In genomic region chr12:10211975-10212622, GRCh38 we compare ENCODE assay signal across 8 cellular contexts. TPM values are rescaled to one million over a fixed set of nuclear protein-coding genes. Genes with fewer than 3 reads are reported as not detected.
DNase-seq lines count a peak whose midpoint lies in the region; ATAC-seq and TF ChIP-seq lines count a peak whose summit lies in the region.

No MANE protein-coding gene starts in this region.

- H3K27ac ChIP-seq in angular gyrus (ENCODE audit: low read depth, low read length) (peak overlapping the region; percentile 98), heart right ventricle (peak overlapping the region; percentile 95 to 100 (median 99)), parathyroid adenoma (peak overlapping the region; percentile 99), tibial artery (peak overlapping the region; percentile 100)

- peak overlapping the region; percentile 94 for H3K4me3 Mint-ChIP-seq in T-helper 2 cell treated with Interferon-gamma antibody and Interleukin-4, amounts not matched to agents 5 μg/mL and 100 μg/mL, for 36 hours

- peaks cover 29% of the 10 kb centered on the region for H3K4me1 Mint-ChIP-seq in T-helper 2 cell treated with Interferon-gamma antibody and Interleukin-4, amounts not matched to agents 5 μg/mL and 100 μg/mL, for 36 hours (ENCODE audit: low read depth)

- H3K36me3 Mint-ChIP-seq in T-helper 2 cell treated with Interferon-gamma antibody and Interleukin-4, amounts not matched to agents 5 μg/mL and 100 μg/mL, for 36 hours (ENCODE audit: low read depth), result no peaks in the 10 kb centered on the region

- H3K4me2 ChIP-seq in parathyroid adenoma (ENCODE audit: low read length), result peak overlapping the region; percentile 97

- no peaks in the 10 kb centered on the region for H3K27me3 ChIP-seq in heart right ventricle
- no peaks in the 10 kb centered on the region for H3K27me3 ChIP-seq in parathyroid adenoma (ENCODE audit: control insufficient read depth, insufficient read depth, low read length)
- H3K27me3 ChIP-seq in tibial artery, result no peaks in the 10 kb centered on the region

- H3K4me3 ChIP-seq in HFF-Myc (replicated peaks; ENCODE audit: low read depth, low read length), result peak overlapping the region; percentile 74
- peak overlapping the region in 9 of 10 donors; percentile 80 to 93 (median 84) for H3K4me3 ChIP-seq in heart right ventricle
- H3K4me3 ChIP-seq in parathyroid adenoma (ENCODE audit: low read depth, low read length), result peak overlapping the region; percentile 83
- peak overlapping the region; percentile 93 for H3K4me3 ChIP-seq in tibial artery

- H3K27me3 Mint-ChIP-seq in T-helper 2 cell treated with Interferon-gamma antibody and Interleukin-4, amounts not matched to agents 5 μg/mL and 100 μg/mL, for 36 hours (ENCODE audit: low read depth), result peaks cover 19% of the 10 kb centered on the region

- ATAC-seq in heart right ventricle, result peak; percentile 92 to 98 (median 94)

- no peaks in the 10 kb centered on the region for H3K9me3 Mint-ChIP-seq in T-helper 2 cell treated with Interferon-gamma antibody and Interleukin-4, amounts not matched to agents 5 μg/mL and 100 μg/mL, for 36 hours

- H3K9ac ChIP-seq in parathyroid adenoma, result peak overlapping the region; percentile 97

- H3K27ac Mint-ChIP-seq in T-helper 2 cell treated with Interferon-gamma antibody and Interleukin-4, amounts not matched to agents 5 μg/mL and 100 μg/mL, for 36 hours, result peak overlapping the region; percentile 95

- intact Hi-C loops in heart right ventricle (cut with DNase I) (loop anchor here in 5 of 10 donors (2.0 to 10.0 kb wide), 4 partner anchors 150 to 513 kb away; partner anchors contain the start of gene YBX3 (in 5 of the 5)), tibial artery (cut with DNase I; ENCODE audit: low total_unique reads) (loop anchor here (5.0 to 10.0 kb wide), 3 partner anchors 153 to 1517 kb away; partner anchors contain the start of genes RIMKLB and YBX3)

- peak; percentile 72 for DNase-seq in DMS79 treated with DMSO at 0.1 percent for 48 hours (lab: John Stamatoyannopoulos, UW)
- peak; percentile 97 for DNase-seq in HFF-Myc (ENCODE audit: extremely low read depth, low read depth)
- DNase-seq in NCI-H1436 (lab: John Stamatoyannopoulos, UW), result peak; percentile 76
- peak; percentile 85 for DNase-seq in T-helper 2 cell treated with Interferon-gamma antibody and Interleukin-4, amounts not matched to agents 5 μg/mL and 100 μg/mL, for 36 hours (ENCODE audit: low spot score)
- DNase-seq in heart right ventricle, result peak; percentile 97 to 98
- peak; percentile 97 to 99 for DNase-seq in tibial artery

- H3K36me3 ChIP-seq in heart right ventricle (peaks cover 0 to 14% (median 0%) of the 10 kb centered on the region in 9 donors), parathyroid adenoma (ENCODE audit: control insufficient read depth, insufficient read depth, low read length) (no peaks in the 10 kb centered on the region), tibial artery (no peaks in the 10 kb centered on the region)

- H3K4me1 ChIP-seq in heart right ventricle, result peaks cover 0 to 38% (median 23%) of the 10 kb centered on the region in 9 donors
- H3K4me1 ChIP-seq in parathyroid adenoma, result peaks cover 10% of the 10 kb centered on the region
- H3K4me1 ChIP-seq in tibial artery, result peaks cover 0 to 29% (median 8%) of the 10 kb centered on the region in 4 donors

- peak overlapping the region; percentile 97 for H2AFZ ChIP-seq in parathyroid adenoma

- H3K79me2 ChIP-seq in parathyroid adenoma, result peaks cover 16% of the 10 kb centered on the region

- WGBS in heart right ventricle, 2 donors, result 30% methylated on average over 38 of the region's 38 CpGs

- no peak for TF ChIP-seq CTCF in HFF-Myc (IDR thresholded peaks at IDR 0.05; ENCODE audit: low read depth, low read length, missing control alignments)
- no peak for TF ChIP-seq CTCF in heart right ventricle (IDR thresholded peaks at IDR 0.05)
- no peak for TF ChIP-seq CTCF in parathyroid adenoma (IDR thresholded peaks at IDR 0.05)
- TF ChIP-seq CTCF in tibial artery (IDR thresholded peaks at IDR 0.05), result no peak

- H3K9me3 ChIP-seq in heart right ventricle (no peaks in the 10 kb centered on the region), parathyroid adenoma (ENCODE audit: control insufficient read depth, low read length) (no peaks in the 10 kb centered on the region), tibial artery (no peaks in the 10 kb centered on the region)

RNA-seq across cellular contexts. Expression of gene GABARAPL1, which starts 0.6 kb away (rescaled TPM):
- total RNA-seq in heart right ventricle, result 100 to 1,000 TPM; 285 to 512 (median 413) TPM
- polyA plus RNA-seq in heart right ventricle, result 100 to 1,000 TPM; 111 to 177 TPM

RNA-seq across cellular contexts. Expression of gene TMEM52B, which starts 33.3 kb away (rescaled TPM):
- total RNA-seq in heart right ventricle, result not detected
- polyA plus RNA-seq in heart right ventricle, result under 1 TPM in 1 of 2 donors, not detected in 1; 0.03 TPM

RNA-seq across cellular contexts. Expression of gene OLR1, which starts 40.2 kb away (rescaled TPM):
- total RNA-seq in heart right ventricle, result 1 to 10 TPM in 2 of 10 donors, under 1 TPM in 7, not detected in 1; 0.26 to 2.2 (median 0.49) TPM
- under 1 TPM in 1 of 2 donors, not detected in 1; 0.07 TPM for polyA plus RNA-seq in heart right ventricle

Comparison
In these comparisons a context has a peak if more than half of its experiments do, and no peak if none do; other contexts are left out.
1. Peak in every context shown above with its lines: DNase-seq, ATAC-seq, H3K4me3 ChIP-seq and H3K27ac ChIP-seq.